ENCODE assay signal across 9 cellular contexts in genomic region chr3:114706591-114707224, GRCh38.
DNase-seq lines count a peak whose midpoint lies in the region; ATAC-seq, FAIRE-seq and TF ChIP-seq lines count a peak whose summit lies in the region.
"Had no signal": no experiment of that assay in that cellular context is flagged by ENCODE, and none has a peak within 500 bp of the region (broad histone marks: within the 10 kb centered on the region; RNA-seq: fewer than 3 reads in every experiment).

No MANE protein-coding gene starts in this region.

- H3K4me3 ChIP-seq in astrocyte (ENCODE audit: insufficient read depth, low read depth, low read length), result no peak overlapping the region
- H3K4me3 ChIP-seq: BLaER1 treated with 17β-estradiol and CSF1 and Interleukin-3, amounts not matched to agents 10 nM and 100 nM had no signal

- peaks cover 36% of the 10 kb centered on the region for H3K4me1 Mint-ChIP-seq in astrocyte (ENCODE audit: low read depth, unreplicated experiment)

- H3K27ac Mint-ChIP-seq in astrocyte (ENCODE audit: unreplicated experiment), result peak overlapping the region; percentile 38

- peak; percentile 68 for ATAC-seq in HG03558 (IDR thresholded peaks at IDR 0.05; ENCODE audit: extremely low read depth, unreplicated experiment)

- H3K36me3 Mint-ChIP-seq in astrocyte (ENCODE audit: low read depth, unreplicated experiment), result no peaks in the 10 kb centered on the region

- TF ChIP-seq CTCF in astrocyte (IDR thresholded peaks at IDR 0.05; ENCODE audit: insufficient read depth, low read depth, low read length), result no peak

- no peak overlapping the region for H3K4me3 Mint-ChIP-seq in astrocyte (ENCODE audit: unreplicated experiment)

- H3K4me1 ChIP-seq in astrocyte (ENCODE audit: insufficient read depth, low read length), result peaks cover 9% of the 10 kb centered on the region

- H4K20me1 ChIP-seq in astrocyte (ENCODE audit: insufficient read depth, low read length), result no peaks in the 10 kb centered on the region
- H4K20me1 ChIP-seq: BLaER1 treated with 17β-estradiol and CSF1 and Interleukin-3, amounts not matched to agents 10 nM and 100 nM had no signal

- no peaks in the 10 kb centered on the region for H3K27me3 ChIP-seq in astrocyte (ENCODE audit: insufficient read depth, low read length)
- H3K27me3 ChIP-seq: BLaER1 treated with 17β-estradiol and CSF1 and Interleukin-3, amounts not matched to agents 10 nM and 100 nM had no signal

- no peaks in the 10 kb centered on the region for H3K9me3 ChIP-seq in astrocyte (ENCODE audit: insufficient read depth, low read depth, low read length)
- H3K9me3 ChIP-seq: BLaER1 treated with 17β-estradiol and CSF1 and Interleukin-3, amounts not matched to agents 10 nM and 100 nM had no signal

- no peaks in the 10 kb centered on the region for H3K79me2 ChIP-seq in astrocyte (ENCODE audit: insufficient read depth, low read length)

- FAIRE-seq in astrocyte (lab: Jason Lieb, UNC), result peak; percentile 67

- H3K36me3 ChIP-seq in astrocyte (ENCODE audit: insufficient read depth, low read length), result no peaks in the 10 kb centered on the region
- H3K36me3 ChIP-seq: BLaER1 treated with 17β-estradiol and CSF1 and Interleukin-3, amounts not matched to agents 10 nM and 100 nM had no signal

- no peaks in the 10 kb centered on the region for H3K9me3 Mint-ChIP-seq in astrocyte (ENCODE audit: unreplicated experiment)

- H3K9ac ChIP-seq in astrocyte (ENCODE audit: low read length), result no peak overlapping the region
- H3K9ac ChIP-seq: BLaER1 treated with 17β-estradiol and CSF1 and Interleukin-3, amounts not matched to agents 10 nM and 100 nM had no signal

- DNase-seq in activated CD4-positive, alpha-beta T cell treated with anti-CD3 and anti-CD28 coated beads for 48 hours, result peak; percentile 51
- DNase-seq in activated CD4-positive, alpha-beta T cell treated with anti-CD3 and anti-CD28 coated beads for 1 hour, result no peak
- DNase-seq in astrocyte (ENCODE audit: low read depth) (peak; percentile 78), non-pigmented ciliary epithelial cell (ENCODE audit: low read depth) (peak; percentile 48), pons (ENCODE audit: low spot score) (no peak), MV-4-11 (lab: John Stamatoyannopoulos, UW) (no peak), epidermal melanocyte (ENCODE audit: insufficient read length, low spot score) (no peak)

- no peaks in the 10 kb centered on the region for H3K27me3 Mint-ChIP-seq in astrocyte (ENCODE audit: low read depth, unreplicated experiment)

- no peak overlapping the region for H2AFZ ChIP-seq in astrocyte (ENCODE audit: low read depth, low read length)

- H3K27ac ChIP-seq in astrocyte (ENCODE audit: low read depth, low read length), result no peak overlapping the region
- H3K27ac ChIP-seq: BLaER1 treated with 17β-estradiol and CSF1 and Interleukin-3, amounts not matched to agents 10 nM and 100 nM had no signal

- H3K4me2 ChIP-seq in astrocyte (ENCODE audit: low read length), result peak overlapping the region; percentile 43
- H3K4me2 ChIP-seq: BLaER1 treated with 17β-estradiol and CSF1 and Interleukin-3, amounts not matched to agents 10 nM and 100 nM had no signal

Comparison
In these comparisons a context has a peak if more than half of its experiments do, and no peak if none do; other contexts are left out.
1. DNase-seq: peak in activated CD4-positive, alpha-beta T cell treated with anti-CD3 and anti-CD28 coated beads for 48 hours (single experiment), astrocyte (single experiment) and non-pigmented ciliary epithelial cell (single experiment); none in activated CD4-positive, alpha-beta T cell treated with anti-CD3 and anti-CD28 coated beads for 1 hour (single experiment), pons (single experiment), MV-4-11 (single experiment) and epidermal melanocyte (single experiment).